27 cellular contexts compared by ENCODE assay signal in genomic region chr2:152602750-152603149, GRCh38.
"Had no signal": no experiment of that assay in that cellular context is flagged by ENCODE, and none has a peak within 500 bp of the region (broad histone marks: within the 10 kb centered on the region; RNA-seq: fewer than 3 reads in every experiment).

No MANE protein-coding gene starts in this region.

- H3K4me3 Mint-ChIP-seq: natural killer cell; stimulated activated effector memory CD8-positive, alpha-beta T cell treated with anti-CD3 and anti-CD28 coated beads, Interleukin-12 subunit alpha, Interleukin-12 subunit beta, amount 100 ng/mL, for 72 hours; type B pancreatic cell had no signal

- H3K4me2 ChIP-seq: smooth muscle cell had no signal

- DNase-seq: cerebellar nuclear complex; cortex of kidney; effector CD4-positive, alpha-beta T cell; foreskin fibroblast; glutamatergic neuron; heart right ventricle; hippocampal formation; islet precursor cell; kidney glomerular epithelial cell; left ventricle myocardium superior; lower lobe of right lung; natural killer cell; nucleus accumbens; psoas muscle; stimulated activated CD4-positive, alpha-beta T cell treated with anti-CD3 and anti-CD28 coated beads, Interleukin-12 subunit alpha, Interleukin-12 subunit beta, amount 100 ng/mL, for 4 hours; stimulated activated CD4-positive, alpha-beta T cell treated with anti-CD3 and anti-CD28 coated beads, Interleukin-1b, Interleukin-23, amount 100 ng/mL, for 48 hours; stimulated activated CD4-positive, alpha-beta T cell treated with anti-CD3 and anti-CD28 coated beads, Interleukin-4, amount 100 ng/mL, for 24 hours; stimulated activated naive CD4-positive, alpha-beta T cell treated with Interleukin-2 at 50 U/mL for 16 hours; stomach; thyroid gland had no signal

- H3K9me3 Mint-ChIP-seq: natural killer cell; stimulated activated effector memory CD8-positive, alpha-beta T cell treated with anti-CD3 and anti-CD28 coated beads, Interleukin-12 subunit alpha, Interleukin-12 subunit beta, amount 100 ng/mL, for 72 hours had no signal

- H3K4me1 Mint-ChIP-seq: natural killer cell; stimulated activated effector memory CD8-positive, alpha-beta T cell treated with anti-CD3 and anti-CD28 coated beads, Interleukin-12 subunit alpha, Interleukin-12 subunit beta, amount 100 ng/mL, for 72 hours had no signal

- H3K27me3 ChIP-seq: gastroesophageal sphincter, heart right ventricle, stomach, thyroid gland had no signal

- H3K9me3 ChIP-seq: gastroesophageal sphincter, heart right ventricle, lower lobe of right lung, psoas muscle, stomach, thyroid gland had no signal

- H3K4me1 ChIP-seq: gastroesophageal sphincter, lower lobe of right lung, stomach, thyroid gland had no signal

- H3K27ac ChIP-seq: epithelial cell of prostate, gastroesophageal sphincter, heart right ventricle, lower lobe of right lung, psoas muscle, stomach, thyroid gland had no signal

- H3K27ac Mint-ChIP-seq: natural killer cell; stimulated activated effector memory CD8-positive, alpha-beta T cell treated with anti-CD3 and anti-CD28 coated beads, Interleukin-12 subunit alpha, Interleukin-12 subunit beta, amount 100 ng/mL, for 72 hours; type B pancreatic cell had no signal

- H3K36me3 ChIP-seq: heart right ventricle, thyroid gland had no signal

- ATAC-seq: esophagus mucosa; gastroesophageal sphincter; heart right ventricle; left ventricle myocardium superior; lower lobe of right lung; natural killer cell; psoas muscle; sciatic nerve; stimulated activated effector memory CD8-positive, alpha-beta T cell treated with anti-CD3 and anti-CD28 coated beads, Interleukin-12 subunit alpha, Interleukin-12 subunit beta, amount 100 ng/mL, for 72 hours had no signal

- H3K36me3 Mint-ChIP-seq: natural killer cell; stimulated activated effector memory CD8-positive, alpha-beta T cell treated with anti-CD3 and anti-CD28 coated beads, Interleukin-12 subunit alpha, Interleukin-12 subunit beta, amount 100 ng/mL, for 72 hours had no signal

- H3K4me3 ChIP-seq: gastroesophageal sphincter, heart right ventricle, lower lobe of right lung, psoas muscle, smooth muscle cell, stomach, thyroid gland had no signal

- H3K27me3 Mint-ChIP-seq: type B pancreatic cell had no signal
